ENCODE assay signal across 8 cellular contexts in genomic region chr2:64454316-64455030, GRCh38. TPM values are rescaled to one million over a fixed set of nuclear protein-coding genes. Genes with fewer than 3 reads are reported as not detected.
DNase-seq lines count a peak whose midpoint lies in the region; ATAC-seq, FAIRE-seq and TF ChIP-seq lines count a peak whose summit lies in the region.

No MANE protein-coding gene starts in this region.

- peaks cover 2% of the 10 kb centered on the region for H3K79me2 ChIP-seq in HepG2 (ENCODE audit: insufficient read depth, low read length)

- H4K20me1 ChIP-seq in HepG2 (ENCODE audit: insufficient read depth, low read length): no peaks in the 10 kb centered on the region

- intact Hi-C loops in HepG2 (cut with micrococcal nuclease; ENCODE audit: unreplicated experiment): loop anchor here (5.0 kb wide), 1 partner anchor 52 kb away; no protein-coding TSS in a partner anchor

- H3K27me3 ChIP-seq in MG63 (no peaks in the 10 kb centered on the region), HepG2 (ENCODE audit: control insufficient read depth in 1 of 2, insufficient read depth in 2 of 2, low read length in 2 of 2) (no peaks in the 10 kb centered on the region; a peak in 1 of 5 replicates)

- H3K36me3 ChIP-seq in MG63: peaks cover 2% of the 10 kb centered on the region; the same call in 1 of the 2 replicates
- peaks cover 4 to 27% of the 10 kb centered on the region in 2 experiments for H3K36me3 ChIP-seq in HepG2 (replicated peaks in 1 of 2; ENCODE audit: control insufficient read depth in 1 of 2, insufficient read depth in 2 of 2, low read length in 2 of 2)

- H2AFZ ChIP-seq in HepG2 (ENCODE audit: low read length): peak overlapping the region; percentile 8

- no TSS peak for BruUV-seq in HepG2 (replicated peaks; lab: Mats Ljungman, UMichigan)

- in situ Hi-C loops in HepG2 (cut with HindIII; ENCODE audit: extremely low pct_ligation_motif_present, low pct_unique_long_range_greater_than_20kb): no loop called here

- DNase-seq in GM12865 (ENCODE audit: low read depth) (peak; percentile 79), H54 (ENCODE audit: insufficient read length, low spot score) (peak; percentile 68), MG63 (peak; percentile 60), dermis blood vessel endothelial cell (peak; percentile 74), HepG2 (ENCODE audit: low spot score) (no peak), NCI-H1694 (lab: John Stamatoyannopoulos, UW) (no peak)
- peak; percentile 36 to 42 for DNase-seq in activated CD4-positive, alpha-beta T cell treated with anti-CD3 and anti-CD28 coated beads, Interleukin-2, amount 50 U/mL, for 4 hours
- DNase-seq in stimulated activated CD4-positive, alpha-beta T cell treated with anti-CD3 and anti-CD28 coated beads, Interleukin-2, amount 100 ng/mL, for 48 hours: peak; percentile 28 to 43

- H3K4me2 ChIP-seq in HepG2 (ENCODE audit: low read depth, low read length): peak overlapping the region; percentile 89

- TF ChIP-seq RAD21 in HepG2 (CRISPR knock-in tag; IDR thresholded peaks at IDR 0.05): 0 out of 2 replicates have a peak, but pooled peaks have one; percentile 49

- peak overlapping the region; percentile 85 for H3K27ac ChIP-seq in HepG2 (ENCODE audit: extremely low read length, insufficient read depth, low read length)

- peak; percentile 72 for ATAC-seq in HepG2

- peak overlapping the region; percentile 89 for H3K9ac ChIP-seq in HepG2 (ENCODE audit: insufficient read depth, low read depth, low read length)

- CTCF ChIA-PET in HepG2 (lab: Yijun Ruan, JAX; ENCODE audit: low intra/inter-chr PET ratio, low total read pairs): no interaction called here

- TF ChIP-seq EP300 in HepG2 (IDR thresholded peaks at IDR 0.05; ENCODE audit: low read depth in 2 of 2, low read length in 2 of 2) (no peak), HepG2 (CRISPR knock-in tag; IDR thresholded peaks at IDR 0.05; ENCODE audit: borderline replicate concordance) (no peak)

- H3K4me3 ChIP-seq in GM12865 (ENCODE audit: low read depth, low read length) (peak overlapping the region; percentile 83), MG63 (peak overlapping the region; percentile 68), HepG2 (replicated peaks in 1 of 3; ENCODE audit: insufficient read depth in 1 of 3, low read depth in 2 of 3, low read length in 3 of 3) (peak overlapping the region; percentile 75 to 93 (median 85))

- TF ChIP-seq POLR2A in H54 (IDR thresholded peaks at IDR 0.05; ENCODE audit: low read depth, low read length) (0 out of 2 replicates have a peak, but pooled peaks have one; percentile 15), HepG2 (IDR thresholded peaks at IDR 0.05; ENCODE audit: insufficient read depth in 1 of 2, low read depth in 2 of 2, low read length in 2 of 2) (peak in 1 of 2 experiments; percentile 35; a peak in 1 of 4 replicates)

- WGBS in HepG2 (ENCODE audit: low lambda C conversion rate): 2% methylated on average over 13 of the region's 96 CpGs

- no peak for FAIRE-seq in H54 (lab: Jason Lieb, UNC)
- FAIRE-seq in HepG2 (lab: Jason Lieb, UNC): no peak

- no peaks in the 10 kb centered on the region for H3K9me3 ChIP-seq in MG63
- no peaks in the 10 kb centered on the region for H3K9me3 ChIP-seq in HepG2 (ENCODE audit: low read length)

- no peak for TF ChIP-seq CTCF in GM12865 (IDR thresholded peaks at IDR 0.05; ENCODE audit: insufficient read depth, low read depth, low read length, missing control alignments)
- no peak for TF ChIP-seq CTCF in HepG2 (CRISPR knock-in tag; IDR thresholded peaks at IDR 0.05)

- H3K4me1 ChIP-seq in HepG2 (ENCODE audit: insufficient read depth, low read length): peaks cover 27% of the 10 kb centered on the region

- POLR2A ChIA-PET in HepG2 (lab: Yijun Ruan, JAX): interaction anchor here (0.5 to 2.0 kb wide), 3 partner anchors 54 to 395 kb away, joined by 3 to 7 read pairs (median 4); partner anchors contain the start of gene AFTPH

TF ChIP-seq in HepG2, 621 proteins besides CTCF, POLR2A, EP300 and RAD21 (continues in another document):
- TF ChIP-seq FOXC1 (CRISPR knock-in tag; IDR thresholded peaks at IDR 0.05; ENCODE audit: borderline replicate concordance): no peak
- TF ChIP-seq DPF2 (CRISPR knock-in tag; IDR thresholded peaks at IDR 0.05; ENCODE audit: borderline replicate concordance, low read depth): no peak; the same call in 1 of the 2 replicates
- TF ChIP-seq, protein P1, sequence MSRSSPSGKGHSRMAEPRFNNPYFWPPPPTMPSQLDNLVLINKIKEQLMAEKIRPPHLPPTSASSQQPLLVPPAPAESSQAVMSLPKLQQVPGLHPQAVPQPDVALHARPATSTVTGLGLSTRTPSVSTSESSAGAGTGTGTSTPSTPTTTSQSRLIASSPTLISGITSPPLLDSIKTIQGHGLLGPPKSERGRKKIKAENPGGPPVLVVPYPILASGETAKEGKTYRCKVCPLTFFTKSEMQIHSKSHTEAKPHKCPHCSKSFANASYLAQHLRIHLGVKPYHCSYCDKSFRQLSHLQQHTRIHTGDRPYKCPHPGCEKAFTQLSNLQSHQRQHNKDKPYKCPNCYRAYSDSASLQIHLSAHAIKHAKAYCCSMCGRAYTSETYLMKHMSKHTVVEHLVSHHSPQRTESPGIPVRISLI (CRISPR knock-in tag; IDR thresholded peaks at IDR 0.05; ENCODE audit: borderline replicate concordance): no peak
- no peak for TF ChIP-seq XBP1 (CRISPR knock-in tag; IDR thresholded peaks at IDR 0.05)
- TF ChIP-seq PHB2 (IDR thresholded peaks at IDR 0.05; ENCODE audit: partially characterized antibody): no peak
- TF ChIP-seq HMG20B (CRISPR knock-in tag; conservative IDR thresholded peaks at IDR 0.05): no peak
- TF ChIP-seq, protein P2, sequence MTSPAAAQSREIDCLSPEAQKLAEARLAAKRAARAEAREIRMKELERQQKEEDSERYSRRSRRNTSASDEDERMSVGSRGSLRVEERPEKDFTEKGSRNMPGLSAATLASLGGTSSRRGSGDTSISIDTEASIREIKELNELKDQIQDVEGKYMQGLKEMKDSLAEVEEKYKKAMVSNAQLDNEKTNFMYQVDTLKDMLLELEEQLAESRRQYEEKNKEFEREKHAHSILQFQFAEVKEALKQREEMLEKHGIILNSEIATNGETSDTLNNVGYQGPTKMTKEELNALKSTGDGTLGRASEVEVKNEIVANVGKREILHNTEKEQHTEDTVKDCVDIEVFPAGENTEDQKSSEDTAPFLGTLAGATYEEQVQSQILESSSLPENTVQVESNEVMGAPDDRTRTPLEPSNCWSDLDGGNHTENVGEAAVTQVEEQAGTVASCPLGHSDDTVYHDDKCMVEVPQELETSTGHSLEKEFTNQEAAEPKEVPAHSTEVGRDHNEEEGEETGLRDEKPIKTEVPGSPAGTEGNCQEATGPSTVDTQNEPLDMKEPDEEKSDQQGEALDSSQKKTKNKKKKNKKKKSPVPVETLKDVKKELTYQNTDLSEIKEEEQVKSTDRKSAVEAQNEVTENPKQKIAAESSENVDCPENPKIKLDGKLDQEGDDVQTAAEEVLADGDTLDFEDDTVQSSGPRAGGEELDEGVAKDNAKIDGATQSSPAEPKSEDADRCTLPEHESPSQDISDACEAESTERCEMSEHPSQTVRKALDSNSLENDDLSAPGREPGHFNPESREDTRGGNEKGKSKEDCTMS (CRISPR knock-in tag; conservative IDR thresholded peaks at IDR 0.05): no peak
- no peak for TF ChIP-seq MIER3 (CRISPR knock-in tag; IDR thresholded peaks at IDR 0.05; ENCODE audit: borderline replicate concordance)
- 0 out of 2 replicates have a peak, but pooled peaks have one; percentile 44 for TF ChIP-seq ZNF790 (CRISPR knock-in tag; IDR thresholded peaks at IDR 0.05; ENCODE audit: borderline replicate concordance)
- peak; percentile 67 for TF ChIP-seq IKZF4 (CRISPR knock-in tag; IDR thresholded peaks at IDR 0.05; ENCODE audit: borderline replicate concordance, low read depth, not compliant biosample characterization)
- TF ChIP-seq, protein P3, sequence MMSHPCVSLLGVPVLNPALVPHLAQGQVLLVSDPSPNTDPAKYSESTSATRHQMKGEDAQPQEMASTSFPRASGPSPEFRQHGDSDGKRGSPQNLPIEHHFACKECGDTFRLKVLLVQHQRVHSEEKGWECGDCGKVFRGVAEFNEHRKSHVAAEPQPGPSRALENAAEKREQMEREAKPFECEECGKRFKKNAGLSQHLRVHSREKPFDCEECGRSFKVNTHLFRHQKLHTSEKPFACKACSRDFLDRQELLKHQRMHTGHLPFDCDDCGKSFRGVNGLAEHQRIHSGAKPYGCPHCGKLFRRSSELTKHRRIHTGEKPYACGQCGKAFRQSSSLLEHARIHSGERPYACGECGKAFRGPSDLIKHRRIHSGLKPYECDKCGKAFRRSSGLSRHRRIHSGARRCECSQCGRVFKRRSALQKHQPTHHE (CRISPR knock-in tag; IDR thresholded peaks at IDR 0.05; ENCODE audit: borderline replicate concordance): peak; percentile 68; the same call in 1 of the 2 replicates
- no peak for TF ChIP-seq TBX3 (IDR thresholded peaks at IDR 0.05; ENCODE audit: borderline replicate concordance)

RNA-seq across cellular contexts. Expression of gene LGALSL, which starts 0.5 kb away (rescaled TPM):
- 4.5 and 8.8 TPM in 2 replicates for total RNA-seq in MG63 (2014; rRNA removed; shearing (Covaris generic); ENCODE audit: low replicate concordance)
- total RNA-seq in dermis blood vessel endothelial cell (3.7 and 9.4 TPM in 2 replicates), HepG2 (2016; rRNA removed; fragmentation: Illumina TruSeq; extraction: Trizol) (15.4 and 22.6 TPM in 2 replicates)
- 6.1 and 12.0 TPM in 2 replicates for total RNA-seq in HepG2 (2016; cell fraction: cytosol; rRNA removed; fragmentation: Illumina TruSeq; extraction: Trizol; ENCODE audit: low read depth)
- 15.9 and 18.2 TPM in 2 replicates for total RNA-seq in HepG2 (2016; cell fraction: insoluble cytoplasmic fraction; rRNA removed; fragmentation: Illumina TruSeq; extraction: Trizol)
- 15.5 and 19.7 TPM in 2 replicates for total RNA-seq in HepG2 (2016; cell fraction: membrane; rRNA removed; fragmentation: Illumina TruSeq; extraction: Trizol)
- 7.0 and 10.0 TPM in 2 replicates for total RNA-seq in HepG2 (2016; cell fraction: nucleus; rRNA removed; fragmentation: Illumina TruSeq; extraction: Trizol)
- polyA plus RNA-seq in HepG2 (2011; rRNA removed): 16.2 and 20.0 TPM in 2 replicates
- 17.5 and 21.3 TPM in 2 replicates for polyA plus RNA-seq in HepG2 (2011; cell fraction: cytosol; rRNA removed)
- polyA plus RNA-seq in HepG2 (2011; cell fraction: nucleus; rRNA removed): 8.2 and 8.9 TPM in 2 replicates
- 18.4 and 25.6 TPM in 2 replicates for polyA plus RNA-seq in HepG2 (2012)
- polyA plus RNA-seq in HepG2 (2016; cell fraction: cytosol; fragmentation: Illumina TruSeq; extraction: Trizol; ENCODE audit: low read depth): 19.9 and 23.2 TPM in 2 replicates
- polyA plus RNA-seq in HepG2 (2016; cell fraction: insoluble cytoplasmic fraction; fragmentation: Illumina TruSeq; extraction: Trizol; ENCODE audit: low read depth): 28.6 and 32.5 TPM in 2 replicates
- polyA plus RNA-seq in HepG2 (2016; cell fraction: membrane; fragmentation: Illumina TruSeq; extraction: Trizol; ENCODE audit: low read depth): 19.7 and 21.5 TPM in 2 replicates
- polyA plus RNA-seq in HepG2 (2016; cell fraction: nucleus; fragmentation: Illumina TruSeq; extraction: Trizol; ENCODE audit: insufficient read depth, low read depth): 15.4 and 23.3 TPM in 2 replicates
- polyA minus RNA-seq in HepG2 (2011; rRNA and poly(A)+ RNA removed; ENCODE audit: low replicate concordance): 8.2 and 17.7 TPM in 2 replicates
- 16.6 and 18.6 TPM in 2 replicates for polyA minus RNA-seq in HepG2 (2011; cell fraction: cytosol; rRNA and poly(A)+ RNA removed)
- polyA minus RNA-seq in HepG2 (2011; cell fraction: nucleus; rRNA and poly(A)+ RNA removed): 5.4 and 7.6 TPM in 2 replicates

Comparison
In these comparisons a context has a peak if more than half of its experiments do, and no peak if none do; other contexts are left out.
1. DNase-seq: peak in GM12865 (single experiment), H54 (single experiment), MG63 (single experiment), activated CD4-positive, alpha-beta T cell treated with anti-CD3 and anti-CD28 coated beads, Interleukin-2, amount 50 U/mL, for 4 hours (2 of 2), dermis blood vessel endothelial cell (single experiment) and stimulated activated CD4-positive, alpha-beta T cell treated with anti-CD3 and anti-CD28 coated beads, Interleukin-2, amount 100 ng/mL, for 48 hours (2 of 2); none in HepG2 (single experiment) and NCI-H1694 (single experiment).
2. Peak in every context shown above with its lines, with median percentiles within 50 percentile points of each other: H3K4me3 ChIP-seq.